8 cellular contexts compared by ENCODE assay signal in the genomic region with DNA sequence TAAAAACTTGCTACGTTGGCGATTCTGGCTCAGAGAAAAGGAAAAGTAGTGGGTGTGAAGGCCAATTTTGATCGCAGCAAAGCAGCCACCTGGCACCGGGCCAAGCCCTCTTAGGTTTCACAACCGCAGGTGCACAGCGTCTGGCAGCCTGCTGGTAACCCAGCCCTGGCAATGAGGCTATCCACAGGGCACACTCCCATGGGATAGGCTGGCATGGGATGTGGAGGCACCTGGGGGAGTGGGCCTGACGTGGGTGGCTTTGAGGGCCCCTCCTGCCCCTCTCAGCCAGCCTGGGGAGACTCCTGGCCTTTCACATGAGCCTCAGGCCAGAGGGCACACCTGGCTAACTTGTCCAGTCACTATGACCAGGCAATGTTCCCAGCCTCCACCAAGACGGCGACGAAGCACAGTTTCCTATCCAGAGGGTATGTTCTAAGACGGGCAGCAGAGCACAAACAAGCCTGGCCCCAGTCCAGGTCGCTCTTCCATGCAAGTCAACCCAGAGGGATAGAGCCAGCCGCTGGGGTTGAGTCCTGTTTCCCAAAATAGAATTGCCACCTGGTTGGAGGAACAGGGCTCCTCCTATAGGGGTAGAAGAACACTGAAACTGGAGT.
DNase-seq lines count a peak whose midpoint lies in the region; ATAC-seq and TF ChIP-seq lines count a peak whose summit lies in the region.

No MANE protein-coding gene starts in this region.

- in situ Hi-C loops in GM13976 (cut with MboI; ENCODE audit: low sequenced_read_pairs, unreplicated experiment), result no loop called here

- H3K27ac Mint-ChIP-seq in nephron, result peak overlapping the region in 2 of 3 experiments; percentile 86 to 89

- no peak overlapping the region for H3K4me3 Mint-ChIP-seq in nephron

- no peaks in the 10 kb centered on the region for H3K9me3 Mint-ChIP-seq in nephron

- DNase-seq in GM13976 (ENCODE audit: low spot score), result peak; percentile 58
- peak; percentile 99 for DNase-seq in NCI-H510A treated with DMSO at 0.1 percent for 48 hours (lab: John Stamatoyannopoulos, UW)
- no peak for DNase-seq in ecto neural progenitor cell (ENCODE audit: low spot score)
- no peak for DNase-seq in amniotic stem cell (lab: John Stamatoyannopoulos, UW)

- TF ChIP-seq CTCF in GM13976 (IDR thresholded peaks at IDR 0.05; ENCODE audit: borderline replicate concordance, control extremely low read depth, extremely low read depth, insufficient read depth, missing control alignments) (no peak), nephron (IDR thresholded peaks at IDR 0.05; ENCODE audit: unreplicated experiment in 3 of 3) (no peak)

- peaks cover 50% of the 10 kb centered on the region for H3K4me1 Mint-ChIP-seq in nephron

- peak; percentile 42 for ATAC-seq in HG03135 (IDR thresholded peaks at IDR 0.05; ENCODE audit: unreplicated experiment)
- ATAC-seq in HG02884 (IDR thresholded peaks at IDR 0.05; ENCODE audit: unreplicated experiment), result no peak

- peaks cover 4% of the 10 kb centered on the region for H3K27me3 Mint-ChIP-seq in nephron (ENCODE audit: low read depth)

- H3K27ac ChIP-seq in angular gyrus (ENCODE audit: low read depth, low read length), result peak overlapping the region; percentile 9

- H3K36me3 Mint-ChIP-seq in nephron (ENCODE audit: low read depth), result peaks cover 67% of the 10 kb centered on the region

Comparison
In these comparisons a context has a peak if more than half of its experiments do, and no peak if none do; other contexts are left out.
1. DNase-seq: peak in GM13976 (single experiment) and NCI-H510A treated with DMSO at 0.1 percent for 48 hours (single experiment); none in ecto neural progenitor cell (single experiment) and amniotic stem cell (single experiment).